Comparison of ENCODE assay signal across 8 cellular contexts in the genomic region with DNA sequence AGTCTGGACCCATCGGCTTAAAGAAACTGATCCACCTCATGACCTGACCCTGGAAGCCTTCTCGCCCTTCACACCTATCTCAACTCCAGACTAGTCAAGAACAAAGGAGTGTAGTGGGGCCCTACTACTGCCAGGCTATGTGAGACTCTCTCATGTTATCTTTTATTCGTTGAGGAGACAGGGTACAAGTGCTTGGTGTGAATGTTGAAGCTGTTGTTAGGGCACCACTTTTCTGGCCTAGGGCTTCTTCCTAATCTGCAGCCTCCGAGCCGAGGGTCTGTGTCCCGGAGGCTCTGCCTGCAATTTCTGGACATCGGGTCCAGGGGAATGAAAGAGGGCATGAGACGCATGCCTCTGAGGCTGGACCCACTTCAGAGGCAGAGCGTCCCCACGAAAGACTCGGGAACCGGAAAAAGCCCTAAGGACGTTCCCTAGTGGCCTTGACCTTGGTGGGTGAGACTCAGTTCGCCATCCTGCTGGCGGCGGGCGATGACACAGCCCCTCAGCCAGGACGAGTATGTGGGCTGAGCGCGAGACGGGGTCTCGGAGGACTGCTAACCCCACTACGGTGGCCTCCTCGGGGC. TPM values are rescaled to one million over a fixed set of nuclear protein-coding genes. Genes with fewer than 3 reads are reported as not detected.
DNase-seq lines count a peak whose midpoint lies in the region; ATAC-seq and TF ChIP-seq lines count a peak whose summit lies in the region.

No MANE protein-coding gene starts in this region.

- H3K4me3 Mint-ChIP-seq in osteocyte (ENCODE audit: unreplicated experiment): peak overlapping the region; percentile 83

- peak overlapping the region; percentile 71 for H3K27ac Mint-ChIP-seq in osteocyte (ENCODE audit: unreplicated experiment)

- no peak for TF ChIP-seq CTCF in osteocyte (IDR thresholded peaks at IDR 0.05)

- H3K9me3 Mint-ChIP-seq in osteocyte (ENCODE audit: unreplicated experiment): no peaks in the 10 kb centered on the region

- ATAC-seq in GM21723 (IDR thresholded peaks at IDR 0.05; ENCODE audit: unreplicated experiment): peak; percentile 10

- no peaks in the 10 kb centered on the region for H3K36me3 Mint-ChIP-seq in osteocyte (ENCODE audit: unreplicated experiment)

- H3K4me1 Mint-ChIP-seq in osteocyte (ENCODE audit: unreplicated experiment): peaks cover 28% of the 10 kb centered on the region

- DNase-seq in RKO (ENCODE audit: low spot score) (peak; percentile 24), epithelial cell of prostate (ENCODE audit: low read depth, low spot score) (no peak), osteocyte (ENCODE audit: extremely low spot score, unreplicated experiment) (no peak), NCI-H2081 treated with DMSO at 0.1 percent for 48 hours (lab: John Stamatoyannopoulos, UW) (no peak), NCI-H774 (lab: John Stamatoyannopoulos, UW) (no peak), germinal center (ENCODE audit: low spot score) (no peak)
- DNase-seq in activated CD8-positive, alpha-beta memory T cell treated with anti-CD3 and anti-CD28 coated beads, Interleukin-2, amount 50 U/mL, for 48 hours: no peak

- peak overlapping the region; percentile 37 for H3K27ac ChIP-seq in epithelial cell of prostate

- H3K27me3 Mint-ChIP-seq in osteocyte (ENCODE audit: unreplicated experiment): no peaks in the 10 kb centered on the region

RNA-seq across cellular contexts. Expression of a gene that starts 0.7 kb away (rescaled TPM):
- 52.9 and 58.7 TPM in 2 replicates for total RNA-seq in osteocyte
